ENCODE assay signal across 9 cellular contexts in the genomic region with DNA sequence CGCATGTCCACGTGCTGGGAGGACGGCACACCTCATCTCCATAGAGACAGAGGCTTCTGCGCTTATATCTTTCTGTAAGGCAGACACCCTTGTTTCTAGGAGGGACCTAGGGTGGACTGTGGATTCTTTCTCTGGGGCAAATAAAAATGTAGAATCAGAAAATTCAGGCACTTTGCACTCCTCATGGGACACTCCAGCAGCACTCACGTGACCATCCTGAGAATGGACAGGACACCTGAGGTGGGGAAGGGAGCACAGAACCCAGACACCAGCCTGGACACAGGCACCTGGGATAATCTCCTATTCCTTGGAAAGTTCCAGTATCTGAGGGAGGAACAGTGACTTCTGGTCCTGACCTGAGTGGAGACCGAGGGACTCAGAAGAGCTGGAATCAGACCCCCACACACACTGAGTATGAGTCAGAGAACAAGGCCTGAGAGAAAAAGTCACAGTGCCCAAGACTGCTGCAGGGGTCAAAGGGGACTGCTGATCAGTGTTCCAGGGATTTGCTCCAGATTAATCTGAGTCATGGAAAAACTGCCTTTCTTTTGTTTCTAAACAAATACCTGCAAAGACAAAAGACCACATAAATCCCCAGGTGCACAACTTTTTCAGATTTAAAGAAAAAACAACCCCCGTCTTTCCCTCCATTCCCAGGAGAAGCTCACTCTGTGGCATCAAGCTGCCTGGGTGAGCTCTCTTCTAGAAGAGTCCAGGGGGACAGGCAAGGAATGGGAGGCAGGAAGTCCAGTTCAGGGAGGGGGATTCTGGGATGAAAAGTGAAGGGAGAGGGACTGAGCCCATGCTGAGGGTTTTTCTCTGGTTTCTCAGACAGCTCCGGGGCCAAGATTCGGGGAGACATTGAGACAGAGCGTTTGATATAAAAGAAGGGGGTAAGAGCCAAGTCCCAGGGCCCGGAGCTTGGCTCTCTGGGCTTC. TPM values are rescaled to one million over a fixed set of nuclear protein-coding genes. Genes with fewer than 3 reads are reported as not detected.
DNase-seq lines count a peak whose midpoint lies in the region; ATAC-seq and TF ChIP-seq lines count a peak whose summit lies in the region.
"Had no signal": no experiment of that assay in that cellular context is flagged by ENCODE, and none has a peak within 500 bp of the region (broad histone marks: within the 10 kb centered on the region; RNA-seq: fewer than 3 reads in every experiment).

No MANE protein-coding gene starts in this region.

- intact Hi-C loops in ascending aorta (cut with DNase I) (no loop called here), lower lobe of right lung (cut with DNase I) (no loop called here)

- H3K36me3 ChIP-seq in ascending aorta: no peaks in the 10 kb centered on the region
- no peaks in the 10 kb centered on the region for H3K36me3 ChIP-seq in lower lobe of right lung

- H3K4me1 ChIP-seq in ascending aorta (peaks cover 0 to 4% of the 10 kb centered on the region in 2 donors), lower lobe of right lung (peaks cover 43% of the 10 kb centered on the region)

- DNase-seq in activated T-cell treated with anti-CD3 and anti-CD28 coated beads, Interleukin-2, amount 50 U/mL, for 72 hours: no peak
- no peak for DNase-seq in activated T-cell treated with anti-CD3 and anti-CD28 coated beads, Interleukin-2, amount 50 U/mL, for 1 hour
- no peak for DNase-seq in ascending aorta (ENCODE audit: low spot score in 2 of 2)
- DNase-seq in lower lobe of right lung: no peak
- DNase-seq in type B pancreatic cell (ENCODE audit: extremely low spot score, unreplicated experiment): no peak
- DNase-seq in NOMO-1 (lab: John Stamatoyannopoulos, UW; ENCODE audit: unreplicated experiment in 2 of 2): no peak
- DNase-seq in chondrocyte (ENCODE audit: low spot score): no peak
- no peak for DNase-seq in activated CD4-positive, alpha-beta T cell treated with anti-CD3 and anti-CD28 coated beads, Interleukin-2, amount 50 U/mL, for 4 hours

- ATAC-seq in activated T-cell treated with anti-CD3 and anti-CD28 coated beads, Interleukin-2, amount 50 U/mL, for 72 hours (replicated peaks in 1 of 2): peak in 1 of 2 donors; percentile 26
- peak in 1 of 2 donors; percentile 38 for ATAC-seq in lower lobe of right lung

- no peaks in the 10 kb centered on the region for H3K27me3 Mint-ChIP-seq in activated T-cell treated with anti-CD3 and anti-CD28 coated beads, Interleukin-2, amount 50 U/mL, for 72 hours (ENCODE audit: low read depth)
- peaks cover 49% of the 10 kb centered on the region for H3K27me3 Mint-ChIP-seq in type B pancreatic cell
- peaks cover 8% of the 10 kb centered on the region for H3K27me3 Mint-ChIP-seq in chondrocyte (ENCODE audit: low read depth)

- H3K9me3 ChIP-seq in ascending aorta (no peaks in the 10 kb centered on the region), lower lobe of right lung (no peaks in the 10 kb centered on the region)

- peak overlapping the region; percentile 99 for H3K4me3 Mint-ChIP-seq in activated T-cell treated with anti-CD3 and anti-CD28 coated beads, Interleukin-2, amount 50 U/mL, for 72 hours
- peak overlapping the region; percentile 85 for H3K4me3 Mint-ChIP-seq in type B pancreatic cell
- H3K4me3 Mint-ChIP-seq in chondrocyte (ENCODE audit: unreplicated experiment): no peak overlapping the region

- peak overlapping the region in 1 of 2 donors; percentile 52 for H3K27ac ChIP-seq in ascending aorta
- peak overlapping the region; percentile 85 for H3K27ac ChIP-seq in lower lobe of right lung
- H3K27ac ChIP-seq: C4-2B had no signal

- H3K4me3 ChIP-seq in ascending aorta: peak overlapping the region; percentile 57
- peak overlapping the region; percentile 67 for H3K4me3 ChIP-seq in lower lobe of right lung

- H3K9me3 Mint-ChIP-seq in activated T-cell treated with anti-CD3 and anti-CD28 coated beads, Interleukin-2, amount 50 U/mL, for 72 hours: no peaks in the 10 kb centered on the region
- H3K9me3 Mint-ChIP-seq in type B pancreatic cell (no peaks in the 10 kb centered on the region), chondrocyte (ENCODE audit: low read depth) (no peaks in the 10 kb centered on the region)

- peaks cover 51% of the 10 kb centered on the region for H3K4me1 Mint-ChIP-seq in activated T-cell treated with anti-CD3 and anti-CD28 coated beads, Interleukin-2, amount 50 U/mL, for 72 hours (ENCODE audit: low read depth)
- no peaks in the 10 kb centered on the region for H3K4me1 Mint-ChIP-seq in type B pancreatic cell (ENCODE audit: unreplicated experiment)
- H3K4me1 Mint-ChIP-seq in chondrocyte (ENCODE audit: low read depth): peaks cover 3% of the 10 kb centered on the region

- TF ChIP-seq CTCF in ascending aorta (IDR thresholded peaks at IDR 0.05): no peak
- no peak for TF ChIP-seq CTCF in lower lobe of right lung (IDR thresholded peaks at IDR 0.05)
- no peak for TF ChIP-seq CTCF in type B pancreatic cell (conservative IDR thresholded peaks at IDR 0.05)
- TF ChIP-seq CTCF in chondrocyte (IDR thresholded peaks at IDR 0.05): no peak

- H3K36me3 Mint-ChIP-seq in activated T-cell treated with anti-CD3 and anti-CD28 coated beads, Interleukin-2, amount 50 U/mL, for 72 hours (ENCODE audit: insufficient read depth in 2 of 2): peaks cover 11 to 24% of the 10 kb centered on the region in 2 donors
- H3K36me3 Mint-ChIP-seq in type B pancreatic cell: no peaks in the 10 kb centered on the region
- H3K36me3 Mint-ChIP-seq in chondrocyte (ENCODE audit: low read depth): no peaks in the 10 kb centered on the region

- peak overlapping the region; percentile 99 for H3K27ac Mint-ChIP-seq in activated T-cell treated with anti-CD3 and anti-CD28 coated beads, Interleukin-2, amount 50 U/mL, for 72 hours
- no peak overlapping the region for H3K27ac Mint-ChIP-seq in type B pancreatic cell
- no peak overlapping the region for H3K27ac Mint-ChIP-seq in chondrocyte (ENCODE audit: unreplicated experiment)

- H3K27me3 ChIP-seq in ascending aorta (no peaks in the 10 kb centered on the region), lower lobe of right lung (ENCODE audit: low read depth) (no peaks in the 10 kb centered on the region)

RNA-seq across cellular contexts. Expression of gene MICB, which starts 35.6 kb away (rescaled TPM):
- 10 to 100 TPM; 18.7 to 22.3 TPM for total RNA-seq in activated T-cell treated with anti-CD3 and anti-CD28 coated beads, Interleukin-2, amount 50 U/mL, for 72 hours
- 0.11 TPM for total RNA-seq in ascending aorta
- total RNA-seq in lower lobe of right lung: 13.8 TPM
- 0.14 and 0.86 TPM in 2 replicates for total RNA-seq in type B pancreatic cell (ENCODE audit: low replicate concordance)
- total RNA-seq in chondrocyte: 7.8 to 9.4 TPM (median 9.0 TPM) in 3 replicates

RNA-seq across cellular contexts. Expression of gene MICA, which starts 58.9 kb away (rescaled TPM):
- 1 to 10 TPM; 4.6 to 9.5 TPM for total RNA-seq in activated T-cell treated with anti-CD3 and anti-CD28 coated beads, Interleukin-2, amount 50 U/mL, for 72 hours
- total RNA-seq in ascending aorta (19.2 TPM), lower lobe of right lung (33.1 TPM), type B pancreatic cell (ENCODE audit: low replicate concordance) (9.0 and 10.7 TPM in 2 replicates), chondrocyte (54.6 to 56.8 TPM (median 56.3 TPM) in 3 replicates)
